Comparison of ENCODE assay signal across 22 cellular contexts in the genomic region with DNA sequence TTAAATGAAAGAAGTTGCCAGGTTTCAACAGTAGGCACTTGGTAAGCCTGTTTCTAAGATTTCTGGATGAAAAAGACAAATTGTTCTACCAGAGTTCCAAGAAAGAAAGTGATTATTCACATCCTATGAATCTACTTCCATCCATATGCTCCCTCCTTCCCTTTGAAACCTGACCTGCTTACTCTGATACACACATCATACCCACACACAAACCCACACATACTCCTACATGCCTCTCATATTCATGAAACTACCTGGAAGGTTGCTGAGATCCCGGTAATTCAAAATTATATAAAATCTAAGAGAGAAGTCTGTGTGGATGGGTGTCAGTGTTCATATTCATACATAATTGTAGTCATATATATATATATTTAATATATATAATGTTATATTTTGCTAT.
"Had no signal": no experiment of that assay in that cellular context is flagged by ENCODE, and none has a peak within 500 bp of the region (broad histone marks: within the 10 kb centered on the region; RNA-seq: fewer than 3 reads in every experiment).

No MANE protein-coding gene starts in this region.

- H3K27ac Mint-ChIP-seq: activated B cell treated with CpG ODN at 0.5 μM for 24 hours; activated CD8-positive, alpha-beta T cell treated with anti-CD3 and anti-CD28 coated beads for 36 hours; activated naive CD4-positive, alpha-beta T cell treated with anti-CD3 and anti-CD28 coated beads, Interleukin-2, amount 50 U/mL, for 24 hours; activated naive CD8-positive, alpha-beta T cell treated with anti-CD3 and anti-CD28 coated beads, Interleukin-2, amount 50 U/mL, for 24 hours; activated T-helper 2 cell treated with anti-CD3 and anti-CD28 coated beads, Interferon-gamma antibody, Interleukin-2, Interleukin-4, amounts not matched to agents 10 μg/mL and 5 μg/mL and 100 μg/mL, durations not matched to agents 14 hours and 24 hours and 36 hours; naive B cell; stimulated activated naive B cell treated with anti-CD40 and anti-IgM and Interleukin-4, amounts not matched to agents 10 μg/mL and 1 μg/mL and 100 μg/mL, for 72 hours had no signal

- H3K36me3 Mint-ChIP-seq: activated naive CD4-positive, alpha-beta T cell treated with anti-CD3 and anti-CD28 coated beads, Interleukin-2, amount 50 U/mL, for 24 hours; naive B cell; stimulated activated naive B cell treated with anti-CD40 and anti-IgM and Interleukin-4, amounts not matched to agents 10 μg/mL and 1 μg/mL and 100 μg/mL, for 72 hours had no signal

- H3K9me3 Mint-ChIP-seq: activated CD8-positive, alpha-beta T cell treated with anti-CD3 and anti-CD28 coated beads for 36 hours; activated naive CD4-positive, alpha-beta T cell treated with anti-CD3 and anti-CD28 coated beads, Interleukin-2, amount 50 U/mL, for 24 hours; activated naive CD8-positive, alpha-beta T cell treated with anti-CD3 and anti-CD28 coated beads, Interleukin-2, amount 50 U/mL, for 24 hours; activated T-helper 2 cell treated with anti-CD3 and anti-CD28 coated beads, Interferon-gamma antibody, Interleukin-2, Interleukin-4, amounts not matched to agents 10 μg/mL and 5 μg/mL and 100 μg/mL, durations not matched to agents 14 hours and 24 hours and 36 hours; stimulated activated naive B cell treated with anti-CD40 and anti-IgM and Interleukin-4, amounts not matched to agents 10 μg/mL and 1 μg/mL and 100 μg/mL, for 72 hours had no signal

- H3K27me3 Mint-ChIP-seq: activated B cell treated with CpG ODN at 0.5 μM for 24 hours; activated naive CD4-positive, alpha-beta T cell treated with anti-CD3 and anti-CD28 coated beads, Interleukin-2, amount 50 U/mL, for 24 hours; stimulated activated naive B cell treated with anti-CD40 and anti-IgM and Interleukin-4, amounts not matched to agents 10 μg/mL and 1 μg/mL and 100 μg/mL, for 72 hours had no signal

- H3K4me1 Mint-ChIP-seq: activated B cell treated with CpG ODN at 0.5 μM for 24 hours; activated naive CD4-positive, alpha-beta T cell treated with anti-CD3 and anti-CD28 coated beads, Interleukin-2, amount 50 U/mL, for 24 hours; activated naive CD8-positive, alpha-beta T cell treated with anti-CD3 and anti-CD28 coated beads, Interleukin-2, amount 50 U/mL, for 24 hours; naive B cell; stimulated activated naive B cell treated with anti-CD40 and anti-IgM and Interleukin-4, amounts not matched to agents 10 μg/mL and 1 μg/mL and 100 μg/mL, for 72 hours had no signal

- H3K4me3 Mint-ChIP-seq: activated B cell treated with CpG ODN at 0.5 μM for 24 hours; activated CD8-positive, alpha-beta T cell treated with anti-CD3 and anti-CD28 coated beads for 36 hours; activated naive CD4-positive, alpha-beta T cell treated with anti-CD3 and anti-CD28 coated beads, Interleukin-2, amount 50 U/mL, for 24 hours; activated naive CD8-positive, alpha-beta T cell treated with anti-CD3 and anti-CD28 coated beads, Interleukin-2, amount 50 U/mL, for 24 hours; naive B cell; stimulated activated naive B cell treated with anti-CD40 and anti-IgM and Interleukin-4, amounts not matched to agents 10 μg/mL and 1 μg/mL and 100 μg/mL, for 72 hours had no signal

- DNase-seq: activated B cell treated with CpG ODN at 0.5 μM for 24 hours; activated CD4-positive, alpha-beta T cell treated with anti-CD3 and anti-CD28 coated beads, Interleukin-2, amount 50 U/mL, for 1 hour; activated CD8-positive, alpha-beta T cell treated with anti-CD3 and anti-CD28 coated beads for 36 hours; activated naive CD8-positive, alpha-beta T cell treated with anti-CD3 and anti-CD28 coated beads, Interleukin-2, amount 50 U/mL, for 24 hours; activated T-cell treated with anti-CD3 and anti-CD28 coated beads, Interleukin-2, amount 50 U/mL, for 48 hours; cerebellar nuclear complex; colonic mucosa; effector CD8-positive, alpha-beta T cell; left cardiac atrium; mammary epithelial cell; naive B cell; pancreas; sigmoid colon; small intestine; stimulated activated CD4-positive, alpha-beta T cell treated with anti-CD3 and anti-CD28 coated beads, Interleukin-4, amount 100 ng/mL, for 4 hours; stimulated activated naive B cell treated with anti-CD40 and anti-IgM and Interleukin-4, amounts not matched to agents 10 μg/mL and 1 μg/mL and 100 μg/mL, for 72 hours; stomach; T-helper 2 cell; tibial artery; upper lobe of right lung had no signal
